ENCODE assay signal across 9 cellular contexts in genomic region chr1:16980473-16981268, GRCh38. TPM values are rescaled to one million over a fixed set of nuclear protein-coding genes. Genes with fewer than 3 reads are reported as not detected.
DNase-seq lines count a peak whose midpoint lies in the region; ATAC-seq and TF ChIP-seq lines count a peak whose summit lies in the region.
"Had no signal": no experiment of that assay in that cellular context is flagged by ENCODE, and none has a peak within 500 bp of the region (broad histone marks: within the 10 kb centered on the region; RNA-seq: fewer than 3 reads in every experiment).

TSS of gene MFAP2 (minus strand) at chr1:16980620. CDS start at chr1:16978273, 2,347 bp downstream.

- no peak within 1 kb of the TSS for H3K27ac ChIP-seq in CD8-positive, alpha-beta memory T cell (ENCODE audit: low read depth, low read length)
- H3K27ac ChIP-seq in PC-3 (ENCODE audit: low read length), result peak within 1 kb of the TSS; percentile 93

- TF ChIP-seq CTCF in PC-3 (conservative IDR thresholded peaks at IDR 0.05; ENCODE audit: low read depth, low read length), result no peak
- no peak for TF ChIP-seq CTCF in epithelial cell of proximal tubule (conservative IDR thresholded peaks at IDR 0.05; ENCODE audit: low read depth, low read length)
- TF ChIP-seq CTCF in osteocyte (IDR thresholded peaks at IDR 0.05), result no peak

- H2AFZ ChIP-seq in PC-3 (ENCODE audit: low read length), result peak within 1 kb of the TSS; percentile 13; the same call in 1 of the 2 replicates

- peaks cover 19 to 31% of the 10 kb centered on the region in 2 donors for H3K27me3 Mint-ChIP-seq in CD8-positive, alpha-beta memory T cell
- H3K27me3 Mint-ChIP-seq in osteocyte (ENCODE audit: unreplicated experiment), result no peaks in the 10 kb centered on the region

- H3K9me2 ChIP-seq in PC-3 (replicated peaks; ENCODE audit: low read length), result no peaks in the 10 kb centered on the region

- peak within 1 kb of the TSS in 5 of 8 donors; percentile 20 to 92 (median 69) for H3K27ac Mint-ChIP-seq in CD8-positive, alpha-beta memory T cell
- H3K27ac Mint-ChIP-seq in osteocyte (ENCODE audit: unreplicated experiment), result peak within 1 kb of the TSS; percentile 82

- no peaks in the 10 kb centered on the region for H4K20me1 ChIP-seq in PC-3 (ENCODE audit: low read length)

- H3K9ac ChIP-seq in PC-3 (ENCODE audit: low read length), result peak within 1 kb of the TSS; percentile 70

- intact Hi-C loops in PC-3 (cut with micrococcal nuclease), result no loop called here

- no TSS peak for BruUV-seq in PC-3 (replicated peaks; lab: Mats Ljungman, UMichigan)

- no peaks in the 10 kb centered on the region for H3K9me3 ChIP-seq in CD8-positive, alpha-beta memory T cell (ENCODE audit: low read length)
- H3K9me3 ChIP-seq in PC-3 (ENCODE audit: low read length), result no peaks in the 10 kb centered on the region

- H3K4me1 Mint-ChIP-seq in CD8-positive, alpha-beta memory T cell, result peaks cover 9 to 11% (median 9%) of the 10 kb centered on the region in 3 donors
- H3K4me1 Mint-ChIP-seq in osteocyte (ENCODE audit: unreplicated experiment), result peaks cover 54% of the 10 kb centered on the region

- no peak for DNase-seq in CD8-positive, alpha-beta memory T cell
- no peak for DNase-seq in PC-3
- no peak for DNase-seq in epithelial cell of proximal tubule (ENCODE audit: low read depth)
- no peak for DNase-seq in osteocyte (ENCODE audit: extremely low spot score, unreplicated experiment)
- DNase-seq in HPDE6-E6E7 (ENCODE audit: extremely low spot score), result no peak
- DNase-seq in COLO668 (lab: John Stamatoyannopoulos, UW; ENCODE audit: unreplicated experiment), result no peak
- DNase-seq in DMS114 treated with DMSO at 0.1 percent for 48 hours (lab: John Stamatoyannopoulos, UW; ENCODE audit: unreplicated experiment), result no peak

- H3K36me3 ChIP-seq in CD8-positive, alpha-beta memory T cell (ENCODE audit: insufficient read depth, low read length), result no peaks in the 10 kb centered on the region
- no peaks in the 10 kb centered on the region for H3K36me3 ChIP-seq in PC-3 (ENCODE audit: low read depth, low read length)

- CTCF ChIA-PET in CD8-positive, alpha-beta memory T cell (lab: Charles Lee), result no interaction called here
- CTCF ChIA-PET in PC-3 (lab: Charles Lee), result no interaction called here

- peak within 1 kb of the TSS; percentile 61 for H3K4me2 ChIP-seq in PC-3 (ENCODE audit: low read length)

- ATAC-seq in PC-3 (peak; percentile 3; the same call in 1 of the 2 replicates), HG02763 (IDR thresholded peaks at IDR 0.05; ENCODE audit: unreplicated experiment) (no peak)

- POLR2A ChIA-PET in CD8-positive, alpha-beta memory T cell (lab: Charles Lee), result no interaction called here
- POLR2A ChIA-PET in PC-3 (lab: Charles Lee; ENCODE audit: unreplicated experiment), result no interaction called here

- H3K79me2 ChIP-seq in PC-3 (ENCODE audit: low read length), result no peaks in the 10 kb centered on the region

- H3K4me3 Mint-ChIP-seq in CD8-positive, alpha-beta memory T cell, result peak within 1 kb of the TSS in 6 of 7 donors; percentile 69 to 89 (median 78)
- peak within 1 kb of the TSS; percentile 81 for H3K4me3 Mint-ChIP-seq in osteocyte (ENCODE audit: unreplicated experiment)

- no peaks in the 10 kb centered on the region for H3K4me1 ChIP-seq in CD8-positive, alpha-beta memory T cell (ENCODE audit: insufficient read depth, low read length)
- H3K4me1 ChIP-seq in PC-3 (ENCODE audit: insufficient read depth, low read length), result peaks cover 45% of the 10 kb centered on the region

- peaks cover 9% of the 10 kb centered on the region for H3K27me3 ChIP-seq in CD8-positive, alpha-beta memory T cell (ENCODE audit: insufficient read depth, low read length, poor library complexity, severe bottlenecking)
- no peaks in the 10 kb centered on the region for H3K27me3 ChIP-seq in PC-3 (ENCODE audit: low read length)

- no peaks in the 10 kb centered on the region for H3F3A ChIP-seq in PC-3 (ENCODE audit: low read length, unreplicated experiment)

- H3K9me3 Mint-ChIP-seq in CD8-positive, alpha-beta memory T cell, result no peaks in the 10 kb centered on the region
- no peaks in the 10 kb centered on the region for H3K9me3 Mint-ChIP-seq in osteocyte (ENCODE audit: unreplicated experiment)

- no peak within 1 kb of the TSS for H3K4me3 ChIP-seq in CD8-positive, alpha-beta memory T cell (ENCODE audit: low read length)
- H3K4me3 ChIP-seq in PC-3 (ENCODE audit: low read length) (no peak within 1 kb of the TSS), epithelial cell of proximal tubule (ENCODE audit: low read depth, low read length) (peak within 1 kb of the TSS; percentile 28)

- H3K36me3 Mint-ChIP-seq in CD8-positive, alpha-beta memory T cell, result peaks cover 0 to 5% (median 1%) of the 10 kb centered on the region in 3 donors
- H3K36me3 Mint-ChIP-seq in osteocyte (ENCODE audit: unreplicated experiment), result peaks cover 1% of the 10 kb centered on the region

RNA-seq across cellular contexts. Expression of gene MFAP2, which starts in this region (rescaled TPM):
- total RNA-seq in CD8-positive, alpha-beta memory T cell, result not detected
- polyA plus RNA-seq in CD8-positive, alpha-beta memory T cell, result 0.39 TPM
- total RNA-seq in PC-3 (2014; rRNA removed) (1.8 and 3.1 TPM in 2 replicates), epithelial cell of proximal tubule (42.2 and 53.2 TPM in 2 replicates), osteocyte (169 and 172 TPM in 2 replicates)
- total RNA-seq: mononuclear cell had no signal

Comparison
In these comparisons a context has a peak if more than half of its experiments do, and no peak if none do; other contexts are left out.
1. RNA of gene MFAP2 (total RNA-seq): 169 to 172 TPM in osteocyte and 42.2 to 53.2 TPM in epithelial cell of proximal tubule; 1.8 to 3.1 TPM in PC-3 and not detected in CD8-positive, alpha-beta memory T cell; every median in the first group is over 10 times any median in the second.